Comparison of ENCODE assay signal across 8 cellular contexts in genomic region chr10:27504007-27504890, GRCh38. TPM values are rescaled to one million over a fixed set of nuclear protein-coding genes. Genes with fewer than 3 reads are reported as not detected.
DNase-seq lines count a peak whose midpoint lies in the region; ATAC-seq and TF ChIP-seq lines count a peak whose summit lies in the region.

Gene RAB18 (plus strand): TSS chr10:27504304. CDS start chr10:27504370, 66 bp downstream.

- ATAC-seq in GM21619 (IDR thresholded peaks at IDR 0.05; ENCODE audit: unreplicated experiment), result peak; percentile 97
- peak; percentile 97 for ATAC-seq in PC-3
- ATAC-seq in mucosa of descending colon, result peak; percentile 98

- H3K36me3 ChIP-seq in PC-3 (ENCODE audit: low read depth, low read length) (peaks cover 4% of the 10 kb centered on the region; the same call in 1 of the 2 replicates), mucosa of descending colon (ENCODE audit: low read depth) (no peaks in the 10 kb centered on the region)

- CTCF ChIA-PET in PC-3 (lab: Charles Lee), result interaction anchor here (0.9 kb wide), 1 partner anchor 21 kb away, joined by 3 read pairs; no protein-coding TSS in a partner anchor

- H3K9me3 ChIP-seq in PC-3 (ENCODE audit: low read length) (no peaks in the 10 kb centered on the region), mucosa of descending colon (no peaks in the 10 kb centered on the region)

- intact Hi-C loops in PC-3 (cut with micrococcal nuclease) (no loop called here), mucosa of descending colon (cut with DNase I, micrococcal nuclease) (no loop called here)

- POLR2A ChIA-PET in PC-3 (lab: Charles Lee; ENCODE audit: unreplicated experiment), result interaction anchor here (0.5 to 0.6 kb wide), 4 partner anchors 32 to 918 kb away, joined by 3 to 6 read pairs (median 5); partner anchors contain the start of gene MPP7

- no TSS peak for BruUV-seq in PC-3 (replicated peaks; lab: Mats Ljungman, UMichigan)

- H2AFZ ChIP-seq in PC-3 (ENCODE audit: low read length), result peak within 1 kb of the TSS; percentile 85

- H3K4me2 ChIP-seq in PC-3 (ENCODE audit: low read length), result peak within 1 kb of the TSS; percentile 86

- H3K27ac ChIP-seq in PC-3 (ENCODE audit: low read length) (peak within 1 kb of the TSS; percentile 12; the same call in 1 of the 2 replicates), epithelial cell of prostate (peak within 1 kb of the TSS; percentile 82)

- H4K20me1 ChIP-seq in PC-3 (ENCODE audit: low read length), result peaks cover 18% of the 10 kb centered on the region; the same call in 1 of the 2 replicates

- H3K9me2 ChIP-seq in PC-3 (replicated peaks; ENCODE audit: low read length), result no peaks in the 10 kb centered on the region

- H3K4me3 ChIP-seq in Jurkat, Clone E6-1 (ENCODE audit: low read length), result peak within 1 kb of the TSS; percentile 81
- H3K4me3 ChIP-seq in PC-3 (ENCODE audit: low read length) (peak within 1 kb of the TSS; percentile 88), mucosa of descending colon (peak within 1 kb of the TSS; percentile 79)

- H3F3A ChIP-seq in PC-3 (ENCODE audit: low read length, unreplicated experiment), result no peaks in the 10 kb centered on the region

- no peaks in the 10 kb centered on the region for H3K27me3 ChIP-seq in PC-3 (ENCODE audit: low read length)

- peak; percentile 85 for DNase-seq in DMS153 (lab: John Stamatoyannopoulos, UW)
- DNase-seq in Jurkat, Clone E6-1 (ENCODE audit: low read depth, low spot score), result peak; percentile 99
- peak; percentile 96 for DNase-seq in PC-3
- DNase-seq in activated T-cell treated with anti-CD3 and anti-CD28 coated beads for 48 hours (ENCODE audit: low read depth), result peak; percentile 96
- peak; percentile 94 for DNase-seq in epithelial cell of prostate (ENCODE audit: low read depth, low spot score)
- peak; percentile 96 to 99 (median 98) for DNase-seq in mucosa of descending colon
- DNase-seq in stimulated activated CD8-positive, alpha-beta memory T cell treated with anti-CD3 and anti-CD28 coated beads, Interleukin-4, amount 100 ng/mL, for 24 hours (ENCODE audit: low read depth), result peak; percentile 96

- TF ChIP-seq CTCF in PC-3 (conservative IDR thresholded peaks at IDR 0.05; ENCODE audit: low read depth, low read length), result no peak
- TF ChIP-seq CTCF in mucosa of descending colon (IDR thresholded peaks at IDR 0.05), result no peak

- H3K9ac ChIP-seq in PC-3 (ENCODE audit: low read length), result peak within 1 kb of the TSS; percentile 85

- H3K4me1 ChIP-seq in PC-3 (ENCODE audit: insufficient read depth, low read length), result peaks cover 17% of the 10 kb centered on the region
- H3K4me1 ChIP-seq in mucosa of descending colon (ENCODE audit: low read depth), result peaks cover 11% of the 10 kb centered on the region

- peaks cover 51% of the 10 kb centered on the region for H3K79me2 ChIP-seq in PC-3 (ENCODE audit: low read length)

RNA-seq across cellular contexts. Expression of gene RAB18, which starts in this region (rescaled TPM):
- polyA plus RNA-seq in Jurkat, Clone E6-1 (2012; ENCODE audit: insufficient read depth, insufficient read length), result 45.9 TPM
- total RNA-seq in PC-3 (2014; rRNA removed), result 14.9 and 32.0 TPM in 2 replicates
- total RNA-seq in mucosa of descending colon, result 100 to 1,000 TPM in 1 of 3 donors, 10 to 100 TPM in 2; 88.9 to 131 (median 98.9) TPM

Comparison
In these comparisons a context has a peak if more than half of its experiments do, and no peak if none do; other contexts are left out.
1. Peak in every context shown above with its lines: DNase-seq, ATAC-seq, H3K4me3 ChIP-seq and H3K27ac ChIP-seq.